In the genomic region with DNA sequence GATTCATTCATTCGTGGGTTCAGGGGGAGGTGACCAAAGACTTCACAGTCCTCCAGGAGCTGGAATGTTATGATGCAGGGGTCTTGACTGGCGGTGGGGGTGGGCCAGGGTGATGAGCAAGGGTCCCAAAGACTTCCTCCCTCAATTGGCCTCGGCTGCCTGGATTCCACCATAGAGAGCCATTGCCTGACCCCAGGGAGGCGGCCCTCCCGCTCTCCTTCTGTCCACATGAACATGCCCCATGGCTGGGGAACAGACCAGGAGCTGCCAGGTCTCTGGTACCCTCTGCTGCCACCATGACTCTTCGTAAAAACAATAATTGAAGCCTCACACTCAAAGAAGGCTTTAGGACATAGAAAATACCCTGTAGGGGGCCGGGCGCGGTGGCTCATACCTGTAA, we compare ENCODE assay signal across 10 cellular contexts.
"Had no signal": no experiment of that assay in that cellular context is flagged by ENCODE, and none has a peak within 500 bp of the region (broad histone marks: within the 10 kb centered on the region; RNA-seq: fewer than 3 reads in every experiment).

No MANE protein-coding gene starts in this region.

- H3K27me3 ChIP-seq: pancreas had no signal

- H3K4me1 ChIP-seq: heart left ventricle, pancreas had no signal

- H3K27ac ChIP-seq: heart left ventricle, pancreas, tibial nerve had no signal

- H3K4me3 ChIP-seq: heart left ventricle, pancreas, tibial nerve had no signal

- H3K36me3 Mint-ChIP-seq: activated naive CD8-positive, alpha-beta T cell treated with anti-CD3 and anti-CD28 coated beads for 36 hours had no signal

- H3K9me3 ChIP-seq: heart left ventricle, pancreas, tibial nerve had no signal

- H3K9me3 Mint-ChIP-seq: activated CD8-positive, alpha-beta T cell treated with anti-CD3 and anti-CD28 coated beads for 36 hours; activated naive CD8-positive, alpha-beta T cell treated with anti-CD3 and anti-CD28 coated beads for 36 hours; activated T-cell treated with anti-CD3 and anti-CD28 coated beads, Interleukin-2, amount 50 U/mL, for 72 hours had no signal

- H3K27me3 Mint-ChIP-seq: activated naive CD8-positive, alpha-beta T cell treated with anti-CD3 and anti-CD28 coated beads for 36 hours had no signal

- DNase-seq: activated CD4-positive, alpha-beta T cell treated with anti-CD3 and anti-CD28 coated beads for 36 hours; activated CD8-positive, alpha-beta memory T cell treated with anti-CD3 and anti-CD28 coated beads, Interleukin-2, amount 50 U/mL, for 4 hours; activated CD8-positive, alpha-beta T cell treated with anti-CD3 and anti-CD28 coated beads for 36 hours; activated gamma-delta T cell treated with Interleukin-2 at 50 U/mL for 16 hours; activated naive CD8-positive, alpha-beta T cell treated with anti-CD3 and anti-CD28 coated beads for 36 hours; activated T-cell treated with anti-CD3 and anti-CD28 coated beads, Interleukin-2, amount 50 U/mL, for 72 hours; pancreas; small intestine had no signal

- H3K27ac Mint-ChIP-seq: activated CD4-positive, alpha-beta T cell treated with anti-CD3 and anti-CD28 coated beads for 36 hours; activated CD8-positive, alpha-beta T cell treated with anti-CD3 and anti-CD28 coated beads for 36 hours; activated naive CD8-positive, alpha-beta T cell treated with anti-CD3 and anti-CD28 coated beads for 36 hours; activated T-cell treated with anti-CD3 and anti-CD28 coated beads, Interleukin-2, amount 50 U/mL, for 72 hours had no signal

- H3K4me3 Mint-ChIP-seq: activated CD4-positive, alpha-beta T cell treated with anti-CD3 and anti-CD28 coated beads for 36 hours; activated CD8-positive, alpha-beta T cell treated with anti-CD3 and anti-CD28 coated beads for 36 hours; activated naive CD8-positive, alpha-beta T cell treated with anti-CD3 and anti-CD28 coated beads for 36 hours; activated T-cell treated with anti-CD3 and anti-CD28 coated beads, Interleukin-2, amount 50 U/mL, for 72 hours had no signal

- ATAC-seq: activated CD4-positive, alpha-beta T cell treated with anti-CD3 and anti-CD28 coated beads for 36 hours; activated CD8-positive, alpha-beta T cell treated with anti-CD3 and anti-CD28 coated beads for 36 hours; activated T-cell treated with anti-CD3 and anti-CD28 coated beads, Interleukin-2, amount 50 U/mL, for 72 hours; heart left ventricle; pancreas had no signal

- H3K36me3 ChIP-seq: heart left ventricle, pancreas, tibial nerve had no signal
